ENCODE assay signal across 11 cellular contexts in genomic region chr10:127378628-127379027, GRCh38.
"Had no signal": no experiment of that assay in that cellular context is flagged by ENCODE, and none has a peak within 500 bp of the region (broad histone marks: within the 10 kb centered on the region; RNA-seq: fewer than 3 reads in every experiment).

No MANE protein-coding gene starts in this region.

- H3K4me3 ChIP-seq: adrenal gland, ascending aorta, body of pancreas, breast epithelium, cardiac muscle cell had no signal

- H3K27me3 ChIP-seq: adrenal gland, ascending aorta, body of pancreas, brain microvascular endothelial cell, breast epithelium, cardiac muscle cell had no signal

- ATAC-seq: activated naive CD4-positive, alpha-beta T cell treated with anti-CD3 and anti-CD28 coated beads, Interleukin-2, amount 50 U/mL, for 72 hours; activated naive CD8-positive, alpha-beta T cell treated with anti-CD3 and anti-CD28 coated beads, Interleukin-2, amount 50 U/mL, for 24 hours; activated T-cell treated with anti-CD3 and anti-CD28 coated beads, Interleukin-2, amount 50 U/mL, for 4 hours; activated T-cell treated with anti-CD3 and anti-CD28 coated beads, Interleukin-2, amount 50 U/mL, for 72 hours; activated T-helper 17 cell treated with anti-CD3 and anti-CD28 coated beads, Interleukin-2, amount 50 U/mL, for 72 hours; body of pancreas had no signal

- H3K9me3 ChIP-seq: adrenal gland, ascending aorta, body of pancreas, breast epithelium had no signal

- H3K27ac ChIP-seq: adrenal gland, ascending aorta, body of pancreas, brain microvascular endothelial cell, breast epithelium, cardiac muscle cell had no signal
